6 cellular contexts compared by ENCODE assay signal in genomic region chr3:117872594-117872993, GRCh38.
A peak's percentile ranks its signal among the peaks of the same experiment; 100 is the strongest.
DNase-seq lines count a peak whose midpoint lies in the region; ATAC-seq and TF ChIP-seq lines count a peak whose summit lies in the region.
"Not testable (repeated sequence)": the region's sequence is repeated elsewhere in the genome, so short reads cannot be mapped to it uniquely, and the experiment has no call there.

No MANE protein-coding gene starts in this region.

- H3K36me3 ChIP-seq in BE2C; mesenchymal stem cell (ENCODE audit: control insufficient read depth in 1 of 2, insufficient read depth in 2 of 2, low read depth in 1 of 2, low read length in 2 of 2); rectal smooth muscle tissue (ENCODE audit: control insufficient read depth, insufficient read depth, low read length); testis (ENCODE audit: low read depth, missing control alignments): not testable (repeated sequence)

- not testable (repeated sequence) for H2AFZ ChIP-seq in mesenchymal stem cell (ENCODE audit: low read depth, low read length)

- H3K4me2 ChIP-seq in mesenchymal stem cell (ENCODE audit: low read length, poor library complexity, severe bottlenecking), result not testable (repeated sequence)

- not testable (repeated sequence) for H3K9me3 ChIP-seq in BE2C; mesenchymal stem cell (ENCODE audit: control insufficient read depth, low read length); testis

- WGBS in mesenchymal stem cell, result 88% methylated on average over 3 of the region's 11 CpGs
- WGBS in testis, 2 donors, result 74 to 75% methylated on average over 11 of the region's 11 CpGs

- not testable (repeated sequence) for H2BK15ac ChIP-seq in mesenchymal stem cell (ENCODE audit: low read depth, poor library complexity, severe bottlenecking)

- TF ChIP-seq POLR2A in testis (IDR thresholded peaks at IDR 0.05), result not testable (repeated sequence)

- H3K79me1 ChIP-seq in mesenchymal stem cell (replicated peaks; ENCODE audit: low read length, poor library complexity, severe bottlenecking), result not testable (repeated sequence)

- not testable (repeated sequence) for H3K14ac ChIP-seq in mesenchymal stem cell (ENCODE audit: low read length in 2 of 2)

- not testable (repeated sequence) for H3K4ac ChIP-seq in mesenchymal stem cell (ENCODE audit: low read depth in 1 of 2, low read length in 2 of 2)

- H3K27me3 ChIP-seq in BE2C; mesenchymal stem cell (ENCODE audit: control insufficient read depth in 1 of 2, insufficient read depth in 1 of 2, low read length in 2 of 2); rectal smooth muscle tissue (ENCODE audit: control insufficient read depth, insufficient read depth, low read length); testis: not testable (repeated sequence)

- H4K91ac ChIP-seq in mesenchymal stem cell (ENCODE audit: low read length), result not testable (repeated sequence)

- not testable (repeated sequence) for H3K18ac ChIP-seq in mesenchymal stem cell (ENCODE audit: low read depth in 1 of 2, low read length in 2 of 2)

- H3K4me1 ChIP-seq in BE2C (peaks cover 27% of the 10 kb centered on the region), testis (peaks cover 25% of the 10 kb centered on the region)
- H3K4me1 ChIP-seq in mesenchymal stem cell (ENCODE audit: control insufficient read depth, insufficient read depth, low read depth, low read length); rectal smooth muscle tissue (ENCODE audit: control insufficient read depth, insufficient read depth, low read length): not testable (repeated sequence)

- not testable (repeated sequence) for TF ChIP-seq CTCF in BE2C (IDR thresholded peaks at IDR 0.05; ENCODE audit: low read depth, low read length); VCaP (conservative IDR thresholded peaks at IDR 0.05); testis (IDR thresholded peaks at IDR 0.05)

- H4K8ac ChIP-seq in mesenchymal stem cell (ENCODE audit: low read length), result not testable (repeated sequence)

- H2AK5ac ChIP-seq in mesenchymal stem cell (ENCODE audit: low read length, severe bottlenecking), result not testable (repeated sequence)

- H3K27ac ChIP-seq in VCaP, result peak overlapping the region; percentile 80
- peak overlapping the region; percentile 49 for H3K27ac ChIP-seq in mesenchymal stem cell (ENCODE audit: low read length, poor library complexity, severe bottlenecking)
- H3K27ac ChIP-seq in rectal smooth muscle tissue (ENCODE audit: low read depth, low read length), result peak overlapping the region; percentile 42
- H3K27ac ChIP-seq in testis, result peak overlapping the region; percentile 58 to 87

- ATAC-seq in Right ventricle myocardium inferior, result not testable (repeated sequence)

- H2BK5ac ChIP-seq in mesenchymal stem cell (ENCODE audit: low read depth, low read length, poor library complexity, severe bottlenecking), result not testable (repeated sequence)

- H3K9ac ChIP-seq in mesenchymal stem cell (ENCODE audit: low read length); rectal smooth muscle tissue (ENCODE audit: low read length): not testable (repeated sequence)

- not testable (repeated sequence) for H2BK120ac ChIP-seq in mesenchymal stem cell (ENCODE audit: low read depth, low read length)

- DNase-seq in BE2C, mesenchymal stem cell, testis: not testable (repeated sequence)
- DNase-seq in Right ventricle myocardium inferior (ENCODE audit: missing footprints), result peak; percentile 41

- H3K4me3 ChIP-seq in BE2C (ENCODE audit: low read depth, low read length), result peak overlapping the region; percentile 46
- not testable (repeated sequence) for H3K4me3 ChIP-seq in mesenchymal stem cell (ENCODE audit: insufficient read depth in 1 of 2, low read depth in 1 of 2, low read length in 2 of 2); rectal smooth muscle tissue (ENCODE audit: low read length); testis

- H2BK12ac ChIP-seq in mesenchymal stem cell (ENCODE audit: low read length in 2 of 2), result not testable (repeated sequence)

- intact Hi-C loops in Right ventricle myocardium inferior (cut with DNase I); testis (cut with DNase I; ENCODE audit: low total_unique reads): not testable (repeated sequence)

- H3K23ac ChIP-seq in mesenchymal stem cell (ENCODE audit: low read length in 2 of 2), result not testable (repeated sequence)
